18 cellular contexts compared by ENCODE assay signal in the genomic region with DNA sequence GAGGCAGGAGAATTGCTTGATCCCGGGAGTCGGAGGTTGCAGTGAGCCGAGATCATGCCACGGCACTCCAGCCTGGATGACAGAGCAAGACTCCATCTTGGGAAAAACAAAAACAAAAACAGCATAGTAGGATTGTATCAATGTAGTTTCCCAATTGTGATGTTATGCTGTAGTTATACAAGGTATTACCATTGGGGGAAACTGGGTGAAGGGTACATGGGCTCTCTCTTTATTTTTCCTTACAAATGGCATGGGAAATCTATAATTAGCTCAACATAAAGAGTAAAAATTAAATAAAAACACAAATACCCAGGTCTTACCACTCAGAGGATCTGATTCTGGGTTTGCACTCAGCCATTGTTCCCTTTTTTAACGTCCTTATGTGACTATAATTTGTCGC.
"Had no signal": no experiment of that assay in that cellular context is flagged by ENCODE, and none has a peak within 500 bp of the region (broad histone marks: within the 10 kb centered on the region; RNA-seq: fewer than 3 reads in every experiment).

No MANE protein-coding gene starts in this region.

- ATAC-seq: naive thymus-derived CD8-positive, alpha-beta T cell; natural killer cell; natural killer cell treated with Interleukin-12 subunit alpha and Interleukin-12 subunit beta and Interleukin-15 and Interleukin-18, amount 100 ng/mL, for 72 hours; pancreas; psoas muscle; right cardiac atrium; right lobe of liver; sciatic nerve had no signal

- H3K27ac ChIP-seq: neural progenitor cell, neutrophil, ovary, pancreas, parathyroid adenoma, prostate gland, psoas muscle, right atrium auricular region, right lobe of liver, sigmoid colon, skin epidermis, spleen had no signal

- H3K4me3 ChIP-seq: neural progenitor cell, ovary, pancreas, prostate gland, psoas muscle, right atrium auricular region, right lobe of liver, sigmoid colon, skin epidermis, smooth muscle cell, spleen had no signal

- H3K9me3 ChIP-seq: neutrophil, ovary, pancreas, prostate gland, psoas muscle, right atrium auricular region, right lobe of liver, sigmoid colon had no signal

- H3K36me3 ChIP-seq: neural progenitor cell, ovary, pancreas, prostate gland, right lobe of liver had no signal

- H3K4me1 ChIP-seq: neural progenitor cell, pancreas, parathyroid adenoma, prostate gland, psoas muscle, right atrium auricular region, right lobe of liver, sigmoid colon, spleen had no signal
